6 cellular contexts compared by ENCODE assay signal in the genomic region with DNA sequence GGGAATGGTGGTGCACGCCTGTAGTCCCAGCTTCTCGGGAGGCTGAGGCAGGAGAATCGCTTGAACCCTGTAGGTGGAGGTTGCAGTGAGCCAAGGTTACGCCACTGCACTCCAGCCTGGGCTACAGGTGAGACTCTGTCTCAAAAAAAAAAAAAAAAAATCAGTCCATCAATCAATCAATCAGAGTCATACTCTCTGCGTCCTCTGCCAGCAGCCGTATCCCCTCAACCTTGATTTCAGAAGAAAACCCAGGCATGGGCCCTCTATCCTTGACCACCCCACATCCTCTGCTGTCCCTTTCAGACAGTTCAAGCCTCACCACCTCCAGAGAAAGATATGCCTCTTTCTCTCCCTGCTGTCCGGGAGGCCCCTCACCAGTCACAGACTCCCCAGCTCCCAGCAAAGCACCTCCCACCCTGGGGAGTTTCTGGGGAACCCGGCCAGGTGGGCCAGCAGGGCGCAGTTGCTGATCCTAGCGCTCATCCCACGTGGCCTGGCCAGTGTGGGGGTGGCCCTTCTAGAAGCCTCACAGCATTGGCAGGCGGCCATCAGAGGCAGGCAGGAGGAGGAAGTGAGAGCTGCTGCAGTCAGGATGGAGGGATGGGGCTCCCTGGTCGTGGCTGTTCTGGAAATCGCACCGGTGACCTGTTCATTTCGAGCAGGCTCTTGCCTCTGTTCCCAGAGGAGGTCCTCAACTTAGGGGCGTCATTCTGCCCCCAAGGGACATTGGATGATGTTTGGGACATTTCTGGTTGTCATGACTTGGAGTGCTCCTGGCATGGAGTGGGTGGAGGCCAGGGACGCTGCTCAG. TPM values are rescaled to one million over a fixed set of nuclear protein-coding genes. Genes with fewer than 3 reads are reported as not detected.
DNase-seq lines count a peak whose midpoint lies in the region; ATAC-seq and TF ChIP-seq lines count a peak whose summit lies in the region.

No MANE protein-coding gene starts in this region.

- peaks cover 2% of the 10 kb centered on the region for H3K36me3 Mint-ChIP-seq in stimulated activated naive CD8-positive, alpha-beta T cell treated with anti-CD3 and anti-CD28 coated beads, Interleukin-15, Interleukin-2, amounts not matched to agents 100 ng/mL and 50 ng/mL, for 24 hours (ENCODE audit: low read depth)

- DNase-seq in fibroblast of the conjunctiva (ENCODE audit: low read depth): peak; percentile 55

- peak; percentile 35 for TF ChIP-seq POLR2A in GM18505 (IDR thresholded peaks at IDR 0.05; ENCODE audit: borderline replicate concordance, extremely low read depth, insufficient read depth, insufficient read length)

- H3K9me3 Mint-ChIP-seq in stimulated activated naive CD8-positive, alpha-beta T cell treated with anti-CD3 and anti-CD28 coated beads, Interleukin-15, Interleukin-2, amounts not matched to agents 100 ng/mL and 50 ng/mL, for 24 hours: no peaks in the 10 kb centered on the region

- peak overlapping the region; percentile 41 for H3K27ac Mint-ChIP-seq in stimulated activated naive CD8-positive, alpha-beta T cell treated with anti-CD3 and anti-CD28 coated beads, Interleukin-15, Interleukin-2, amounts not matched to agents 100 ng/mL and 50 ng/mL, for 24 hours

- H3K27me3 Mint-ChIP-seq in stimulated activated naive CD8-positive, alpha-beta T cell treated with anti-CD3 and anti-CD28 coated beads, Interleukin-15, Interleukin-2, amounts not matched to agents 100 ng/mL and 50 ng/mL, for 24 hours: no peaks in the 10 kb centered on the region

- H3K4me3 Mint-ChIP-seq in stimulated activated naive CD8-positive, alpha-beta T cell treated with anti-CD3 and anti-CD28 coated beads, Interleukin-15, Interleukin-2, amounts not matched to agents 100 ng/mL and 50 ng/mL, for 24 hours: no peak overlapping the region

- H3K4me1 Mint-ChIP-seq in stimulated activated naive CD8-positive, alpha-beta T cell treated with anti-CD3 and anti-CD28 coated beads, Interleukin-15, Interleukin-2, amounts not matched to agents 100 ng/mL and 50 ng/mL, for 24 hours (ENCODE audit: low read depth): peaks cover 27% of the 10 kb centered on the region

- no peak for ATAC-seq in GM18505 (IDR thresholded peaks at IDR 0.05; ENCODE audit: unreplicated experiment)
- ATAC-seq in GM21619 (IDR thresholded peaks at IDR 0.05; ENCODE audit: unreplicated experiment): no peak
- no peak for ATAC-seq in HG02798 (IDR thresholded peaks at IDR 0.05; ENCODE audit: poor library complexity, unreplicated experiment)

TF ChIP-seq in PFSK-1, 5 proteins besides CTCF, POLR2A, EP300 and RAD21:
- no peak for TF ChIP-seq TAF1 (IDR thresholded peaks at IDR 0.05; ENCODE audit: borderline replicate concordance, insufficient read depth, low read length)
- TF ChIP-seq FOXP2 (optimal IDR thresholded peaks at IDR 0.05; ENCODE audit: borderline replicate concordance, extremely low read depth, extremely low read length, insufficient read depth): peak; percentile 25
- TF ChIP-seq POLR2AphosphoS5 (IDR thresholded peaks at IDR 0.05; ENCODE audit: low read depth, low read length): peak; percentile 53
- TF ChIP-seq, protein P1, sequence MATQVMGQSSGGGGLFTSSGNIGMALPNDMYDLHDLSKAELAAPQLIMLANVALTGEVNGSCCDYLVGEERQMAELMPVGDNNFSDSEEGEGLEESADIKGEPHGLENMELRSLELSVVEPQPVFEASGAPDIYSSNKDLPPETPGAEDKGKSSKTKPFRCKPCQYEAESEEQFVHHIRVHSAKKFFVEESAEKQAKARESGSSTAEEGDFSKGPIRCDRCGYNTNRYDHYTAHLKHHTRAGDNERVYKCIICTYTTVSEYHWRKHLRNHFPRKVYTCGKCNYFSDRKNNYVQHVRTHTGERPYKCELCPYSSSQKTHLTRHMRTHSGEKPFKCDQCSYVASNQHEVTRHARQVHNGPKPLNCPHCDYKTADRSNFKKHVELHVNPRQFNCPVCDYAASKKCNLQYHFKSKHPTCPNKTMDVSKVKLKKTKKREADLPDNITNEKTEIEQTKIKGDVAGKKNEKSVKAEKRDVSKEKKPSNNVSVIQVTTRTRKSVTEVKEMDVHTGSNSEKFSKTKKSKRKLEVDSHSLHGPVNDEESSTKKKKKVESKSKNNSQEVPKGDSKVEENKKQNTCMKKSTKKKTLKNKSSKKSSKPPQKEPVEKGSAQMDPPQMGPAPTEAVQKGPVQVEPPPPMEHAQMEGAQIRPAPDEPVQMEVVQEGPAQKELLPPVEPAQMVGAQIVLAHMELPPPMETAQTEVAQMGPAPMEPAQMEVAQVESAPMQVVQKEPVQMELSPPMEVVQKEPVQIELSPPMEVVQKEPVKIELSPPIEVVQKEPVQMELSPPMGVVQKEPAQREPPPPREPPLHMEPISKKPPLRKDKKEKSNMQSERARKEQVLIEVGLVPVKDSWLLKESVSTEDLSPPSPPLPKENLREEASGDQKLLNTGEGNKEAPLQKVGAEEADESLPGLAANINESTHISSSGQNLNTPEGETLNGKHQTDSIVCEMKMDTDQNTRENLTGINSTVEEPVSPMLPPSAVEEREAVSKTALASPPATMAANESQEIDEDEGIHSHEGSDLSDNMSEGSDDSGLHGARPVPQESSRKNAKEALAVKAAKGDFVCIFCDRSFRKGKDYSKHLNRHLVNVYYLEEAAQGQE (IDR thresholded peaks at IDR 0.05; ENCODE audit: insufficient read depth in 1 of 2, low read depth in 2 of 2, low read length in 2 of 2): no peak

RNA-seq across cellular contexts. Expression of a gene that starts 10.2 kb away (rescaled TPM):
- polyA plus RNA-seq in PFSK-1 (2012; ENCODE audit: insufficient read length, low read depth): not detected

RNA-seq across cellular contexts. Expression of a gene that starts 15.6 kb away (rescaled TPM):
- polyA plus RNA-seq in PFSK-1 (2012; ENCODE audit: insufficient read length, low read depth): 0.46 TPM

RNA-seq across cellular contexts. Expression of a gene that starts 17.3 kb away (rescaled TPM):
- 47.2 TPM for polyA plus RNA-seq in PFSK-1 (2012; ENCODE audit: insufficient read length, low read depth)

RNA-seq across cellular contexts. Expression of a gene that starts 29.8 kb away (rescaled TPM):
- polyA plus RNA-seq in PFSK-1 (2012; ENCODE audit: insufficient read length, low read depth): 195 TPM

RNA-seq across cellular contexts. Expression of a gene that starts 30.3 kb away (rescaled TPM):
- polyA plus RNA-seq in PFSK-1 (2012; ENCODE audit: insufficient read length, low read depth): 111 TPM
